ENCODE assay signal across 8 cellular contexts in the genomic region with DNA sequence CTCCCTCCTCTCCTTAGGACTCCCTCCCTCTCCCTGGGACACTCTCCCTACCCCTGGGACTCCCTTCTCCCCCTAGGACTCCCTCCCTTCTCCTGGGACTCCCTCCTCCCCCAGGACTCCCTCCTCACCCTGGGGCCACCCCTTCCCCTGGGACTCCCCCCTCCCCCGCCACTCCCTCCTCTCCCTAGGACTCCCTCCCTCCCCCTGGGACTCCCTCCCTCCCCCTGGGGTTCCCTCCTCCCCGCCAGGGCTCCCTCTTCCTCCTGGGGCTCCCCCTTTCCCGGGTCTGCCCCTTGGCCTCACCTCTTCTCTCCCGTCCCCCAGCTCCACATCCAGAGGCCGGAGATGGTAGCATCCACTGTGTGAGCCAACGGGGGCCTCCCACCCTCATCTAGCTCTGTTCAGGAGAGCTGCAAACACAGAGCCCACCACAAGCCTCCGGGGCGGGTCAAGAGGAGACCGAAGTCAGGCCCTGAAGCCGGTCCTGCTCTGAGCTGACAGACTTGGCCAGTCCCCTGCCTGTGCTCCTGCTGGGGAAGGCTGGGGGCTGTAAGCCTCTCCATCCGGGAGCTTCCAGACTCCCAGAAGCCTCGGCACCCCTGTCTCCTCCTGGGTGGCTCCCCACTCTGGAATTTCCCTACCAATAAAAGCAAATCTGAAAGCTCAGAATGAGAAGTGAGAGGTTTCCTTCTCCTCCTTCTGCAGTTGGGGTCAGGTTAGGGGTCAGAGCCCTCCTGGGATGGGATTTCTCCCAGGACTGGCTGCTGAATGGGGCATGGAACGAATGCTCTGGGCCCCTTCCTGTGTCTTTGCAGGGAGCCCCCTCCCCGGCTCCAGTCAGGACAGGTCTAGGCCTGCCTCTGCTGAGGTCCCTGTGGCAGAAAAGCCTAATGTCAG. TPM values are rescaled to one million over a fixed set of nuclear protein-coding genes. Genes with fewer than 3 reads are reported as not detected.
A peak's percentile ranks its signal among the peaks of the same experiment; 100 is the strongest.
DNase-seq lines count a peak whose midpoint lies in the region; ATAC-seq and TF ChIP-seq lines count a peak whose summit lies in the region.
"Had no signal": no experiment of that assay in that cellular context is flagged by ENCODE, and none has a peak within 500 bp of the region (broad histone marks: within the 10 kb centered on the region; RNA-seq: fewer than 3 reads in every experiment).

No MANE protein-coding gene starts in this region.

- H3K4me3 Mint-ChIP-seq in chondrocyte (ENCODE audit: unreplicated experiment): no peak overlapping the region
- H3K4me3 Mint-ChIP-seq in osteocyte (ENCODE audit: unreplicated experiment): no peak overlapping the region

- DNase-seq in GM10266 (ENCODE audit: extremely low spot score) (peak; percentile 33), chondrocyte (ENCODE audit: low spot score) (no peak), osteocyte (ENCODE audit: extremely low spot score, unreplicated experiment) (no peak), NCI-H524 (lab: John Stamatoyannopoulos, UW) (no peak), omental fat pad (ENCODE audit: low spot score) (no peak), pons (ENCODE audit: low spot score) (no peak)
- DNase-seq: NCI-H1694 had no signal

- peak; percentile 31 for ATAC-seq in HG02642 (IDR thresholded peaks at IDR 0.05; ENCODE audit: poor library complexity, unreplicated experiment)
- no peak for ATAC-seq in omental fat pad (ENCODE audit: low FRiP score)

- H3K36me3 Mint-ChIP-seq in chondrocyte (ENCODE audit: low read depth) (no peaks in the 10 kb centered on the region), osteocyte (ENCODE audit: unreplicated experiment) (no peaks in the 10 kb centered on the region)

- peaks cover 18% of the 10 kb centered on the region for H3K4me1 Mint-ChIP-seq in chondrocyte (ENCODE audit: low read depth)
- H3K4me1 Mint-ChIP-seq in osteocyte (ENCODE audit: unreplicated experiment): peaks cover 11% of the 10 kb centered on the region

- H3K9me3 Mint-ChIP-seq in chondrocyte (ENCODE audit: low read depth) (no peaks in the 10 kb centered on the region), osteocyte (ENCODE audit: unreplicated experiment) (no peaks in the 10 kb centered on the region)

- H3K27me3 Mint-ChIP-seq in chondrocyte (ENCODE audit: low read depth) (peaks cover 3% of the 10 kb centered on the region), osteocyte (ENCODE audit: unreplicated experiment) (peaks cover 8% of the 10 kb centered on the region)

- peak overlapping the region; percentile 32 for H3K27ac Mint-ChIP-seq in chondrocyte (ENCODE audit: unreplicated experiment)
- peak overlapping the region; percentile 52 for H3K27ac Mint-ChIP-seq in osteocyte (ENCODE audit: unreplicated experiment)

- TF ChIP-seq CTCF in GM10266 (IDR thresholded peaks at IDR 0.05; ENCODE audit: control insufficient read depth, insufficient read depth, low read depth, missing control alignments) (no peak), chondrocyte (IDR thresholded peaks at IDR 0.05) (no peak), osteocyte (IDR thresholded peaks at IDR 0.05) (no peak), omental fat pad (IDR thresholded peaks at IDR 0.05) (no peak)

RNA-seq across cellular contexts. Expression of a gene that starts 1.4 kb away (rescaled TPM):
- total RNA-seq in chondrocyte (not detected in 3 replicates), osteocyte (not detected in 2 replicates), omental fat pad (not detected)

RNA-seq across cellular contexts. Expression of a gene that starts 49.2 kb away (rescaled TPM):
- not detected in 3 replicates for total RNA-seq in chondrocyte
- not detected in 2 replicates for total RNA-seq in osteocyte
- total RNA-seq in omental fat pad: 1 to 10 TPM in 1 of 4 donors, not detected in 3; 2.4 TPM
